In genomic region chr11:93737904-93738612, GRCh38 we compare ENCODE assay signal across 9 cellular contexts. TPM values are rescaled to one million over a fixed set of nuclear protein-coding genes. Genes with fewer than 3 reads are reported as not detected.
DNase-seq lines count a peak whose midpoint lies in the region; ATAC-seq and TF ChIP-seq lines count a peak whose summit lies in the region.
"Had no signal": no experiment of that assay in that cellular context is flagged by ENCODE, and none has a peak within 500 bp of the region (broad histone marks: within the 10 kb centered on the region; RNA-seq: fewer than 3 reads in every experiment).

No MANE protein-coding gene starts in this region.

- DNase-seq in GM12864 (ENCODE audit: low read depth) (no peak), osteocyte (ENCODE audit: extremely low spot score, unreplicated experiment) (no peak), NCI-H526 treated with DMSO at 0.1 percent for 48 hours (lab: John Stamatoyannopoulos, UW) (no peak), iPS-NIHi7 (ENCODE audit: extremely low spot score) (no peak), esophagus muscularis mucosa (ENCODE audit: extremely low spot score) (no peak)
- DNase-seq: NCI-H1105 had no signal

- peaks cover 67% of the 10 kb centered on the region for H3K79me2 ChIP-seq in OCI-LY1 (ENCODE audit: insufficient read depth, low read length)

- H3K4me1 Mint-ChIP-seq in dendritic cell treated with granulocyte-macrophage colony-stimulating factor and Interleukin-4, amounts not matched to agents 40 ng/mL and 50 ng/mL, for 4 days (ENCODE audit: low read depth), result peaks cover 47% of the 10 kb centered on the region
- peaks cover 60% of the 10 kb centered on the region for H3K4me1 Mint-ChIP-seq in osteocyte (ENCODE audit: unreplicated experiment)

- TF ChIP-seq CTCF in GM12864 (IDR thresholded peaks at IDR 0.05; ENCODE audit: low read depth, low read length, missing control alignments) (no peak), OCI-LY1 (IDR thresholded peaks at IDR 0.05; ENCODE audit: low read length) (no peak), osteocyte (IDR thresholded peaks at IDR 0.05) (no peak), esophagus muscularis mucosa (IDR thresholded peaks at IDR 0.05) (no peak)

- H3K36me3 Mint-ChIP-seq in dendritic cell treated with granulocyte-macrophage colony-stimulating factor and Interleukin-4, amounts not matched to agents 40 ng/mL and 50 ng/mL, for 4 days (ENCODE audit: low read depth), result peaks cover 87% of the 10 kb centered on the region
- H3K36me3 Mint-ChIP-seq in osteocyte (ENCODE audit: unreplicated experiment), result peaks cover 53% of the 10 kb centered on the region

- H3K27me3 ChIP-seq in OCI-LY1 (ENCODE audit: insufficient read depth, low read length) (no peaks in the 10 kb centered on the region), esophagus muscularis mucosa (no peaks in the 10 kb centered on the region)

- H3K9me3 ChIP-seq in OCI-LY1 (ENCODE audit: low read length) (no peaks in the 10 kb centered on the region), esophagus muscularis mucosa (no peaks in the 10 kb centered on the region)

- TF ChIP-seq EP300 in esophagus muscularis mucosa (IDR thresholded peaks at IDR 0.05), result no peak

- no peak overlapping the region for H3K4me3 Mint-ChIP-seq in dendritic cell treated with granulocyte-macrophage colony-stimulating factor and Interleukin-4, amounts not matched to agents 40 ng/mL and 50 ng/mL, for 4 days
- peak overlapping the region; percentile 99 for H3K4me3 Mint-ChIP-seq in osteocyte (ENCODE audit: unreplicated experiment)

- intact Hi-C loops in dendritic cell treated with granulocyte-macrophage colony-stimulating factor and Interleukin-4, amounts not matched to agents 40 ng/mL and 50 ng/mL, for 4 days (cut with micrococcal nuclease), result no loop called here
- intact Hi-C loops in esophagus muscularis mucosa (cut with DNase I), result no loop called here

- no peak for ATAC-seq in GM21529 (IDR thresholded peaks at IDR 0.05; ENCODE audit: unreplicated experiment)

- H3K4me3 ChIP-seq in GM12864 (ENCODE audit: low read depth, low read length), result peak overlapping the region; percentile 83
- H3K4me3 ChIP-seq in OCI-LY1 (ENCODE audit: low read depth, low read length, poor library complexity, severe bottlenecking), result peak overlapping the region; percentile 83
- no peak overlapping the region for H3K4me3 ChIP-seq in esophagus muscularis mucosa

- H3K9me3 Mint-ChIP-seq in dendritic cell treated with granulocyte-macrophage colony-stimulating factor and Interleukin-4, amounts not matched to agents 40 ng/mL and 50 ng/mL, for 4 days, result no peaks in the 10 kb centered on the region
- H3K9me3 Mint-ChIP-seq in osteocyte (ENCODE audit: unreplicated experiment), result no peaks in the 10 kb centered on the region

- no peak overlapping the region for H2AFZ ChIP-seq in OCI-LY1 (ENCODE audit: low read length)

- peak overlapping the region; percentile 78 for H3K4me2 ChIP-seq in OCI-LY1 (ENCODE audit: low read length)

- H3K9ac ChIP-seq in OCI-LY1 (ENCODE audit: low read length), result peak overlapping the region; percentile 93; the same call in 1 of the 2 replicates

- H3K36me3 ChIP-seq in OCI-LY1 (ENCODE audit: insufficient read depth, low read length) (peaks cover 79% of the 10 kb centered on the region), esophagus muscularis mucosa (peaks cover 28 to 63% (median 48%) of the 10 kb centered on the region in 4 donors)

- H3K27me3 Mint-ChIP-seq in dendritic cell treated with granulocyte-macrophage colony-stimulating factor and Interleukin-4, amounts not matched to agents 40 ng/mL and 50 ng/mL, for 4 days, result no peaks in the 10 kb centered on the region
- H3K27me3 Mint-ChIP-seq in osteocyte (ENCODE audit: unreplicated experiment), result no peaks in the 10 kb centered on the region

- H3F3A ChIP-seq in OCI-LY1 (ENCODE audit: insufficient read depth, low read length), result 0 out of 2 replicates have a peak, but pooled peaks cover 6% of the 10 kb centered on the region

- WGBS in esophagus muscularis mucosa, result 72% methylated on average over 6 of the region's 6 CpGs

- peak overlapping the region; percentile 56 for H3K27ac Mint-ChIP-seq in dendritic cell treated with granulocyte-macrophage colony-stimulating factor and Interleukin-4, amounts not matched to agents 40 ng/mL and 50 ng/mL, for 4 days
- peak overlapping the region; percentile 77 for H3K27ac Mint-ChIP-seq in osteocyte (ENCODE audit: unreplicated experiment)

- H3K4me1 ChIP-seq in OCI-LY1 (ENCODE audit: insufficient read depth, low read length, severe bottlenecking) (peaks cover 74% of the 10 kb centered on the region), esophagus muscularis mucosa (peaks cover 38 to 68% (median 55%) of the 10 kb centered on the region in 4 donors)

- peak overlapping the region; percentile 82 for H3K27ac ChIP-seq in OCI-LY1 (ENCODE audit: low read depth, low read length, poor library complexity, severe bottlenecking)
- H3K27ac ChIP-seq in esophagus muscularis mucosa (replicated peaks in 1 of 4), result no peak overlapping the region

- TF ChIP-seq POLR2A in esophagus muscularis mucosa (IDR thresholded peaks at IDR 0.05; ENCODE audit: low read depth), result no peak

- peaks cover 3% of the 10 kb centered on the region; the same call in 1 of the 2 replicates for H4K20me1 ChIP-seq in OCI-LY1 (ENCODE audit: insufficient read depth, low read length)

- no peaks in the 10 kb centered on the region for H3K9me2 ChIP-seq in OCI-LY1 (ENCODE audit: low read depth, low read length)

RNA-seq across cellular contexts. Expression of gene TAF1D, which starts 3.2 kb away (rescaled TPM):
- total RNA-seq in osteocyte (82.6 and 84.2 TPM in 2 replicates), esophagus muscularis mucosa (10 to 100 TPM; 34.7 to 61.8 (median 46.3) TPM)

RNA-seq across cellular contexts. Expression of gene C11orf54, which starts 3.4 kb away (rescaled TPM):
- total RNA-seq in osteocyte (23.5 and 25.2 TPM in 2 replicates), esophagus muscularis mucosa (10 to 100 TPM; 27.7 to 46.7 (median 37.9) TPM)

RNA-seq across cellular contexts. Expression of gene MED17, which starts 46.0 kb away (rescaled TPM):
- total RNA-seq in osteocyte, result 30.9 and 37.8 TPM in 2 replicates
- total RNA-seq in esophagus muscularis mucosa, result 10 to 100 TPM; 18.9 to 27.8 (median 22.3) TPM

Comparison
In these comparisons a context has a peak if more than half of its experiments do, and no peak if none do; other contexts are left out.
1. H3K4me3 ChIP-seq: peak in GM12864 (single experiment) and OCI-LY1 (single experiment); none in esophagus muscularis mucosa (0 of 4).